ENCODE assay signal across 27 cellular contexts in the genomic region with DNA sequence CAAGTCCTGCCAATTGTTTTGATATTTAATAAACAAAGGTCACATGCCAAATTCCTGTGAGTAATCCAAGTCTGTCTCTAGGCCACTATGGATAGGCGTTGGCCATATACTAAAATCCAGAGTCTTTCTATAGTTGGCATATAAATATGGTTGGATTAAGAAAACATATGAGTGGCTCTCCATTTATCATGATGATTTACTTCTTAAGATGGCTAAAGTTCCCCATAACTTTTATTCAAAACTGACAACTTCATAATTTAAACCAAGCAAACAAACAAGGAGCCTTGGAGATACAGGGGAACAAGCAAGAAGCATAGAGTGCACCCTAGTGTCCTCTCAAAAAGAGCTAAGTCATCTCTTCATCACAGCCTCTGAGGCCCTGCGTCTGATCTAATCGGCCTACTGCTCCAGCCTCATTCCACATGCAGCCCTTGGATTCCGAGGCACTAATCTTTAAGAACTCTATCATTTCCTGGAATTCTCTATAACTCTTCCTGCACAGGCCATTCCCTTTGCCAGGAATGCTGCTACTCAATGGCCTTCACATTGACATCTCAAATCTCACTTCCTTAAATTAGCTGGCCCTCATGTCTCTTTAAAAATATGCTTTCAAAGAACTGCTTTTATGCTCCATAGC. TPM values are rescaled to one million over a fixed set of nuclear protein-coding genes. Genes with fewer than 3 reads are reported as not detected.
DNase-seq lines count a peak whose midpoint lies in the region; ATAC-seq and TF ChIP-seq lines count a peak whose summit lies in the region.
"Had no signal": no experiment of that assay in that cellular context is flagged by ENCODE, and none has a peak within 500 bp of the region (broad histone marks: within the 10 kb centered on the region; RNA-seq: fewer than 3 reads in every experiment).

No MANE protein-coding gene starts in this region.

- H3K27ac Mint-ChIP-seq in activated naive CD8-positive, alpha-beta T cell treated with anti-CD3 and anti-CD28 coated beads, Interleukin-2, amount 50 U/mL, for 24 hours, result no peak overlapping the region
- H3K27ac Mint-ChIP-seq: activated CD8-positive, alpha-beta T cell treated with anti-CD3 and anti-CD28 coated beads for 36 hours; activated T-helper 2 cell treated with anti-CD3 and anti-CD28 coated beads, Interferon-gamma antibody, Interleukin-2, Interleukin-4, amounts not matched to agents 10 μg/mL and 5 μg/mL and 100 μg/mL, durations not matched to agents 14 hours and 24 hours and 36 hours had no signal

- H3K4me2 ChIP-seq in OCI-LY3 (ENCODE audit: low read length) (no peak overlapping the region), mesendoderm (ENCODE audit: low read length) (no peak overlapping the region)
- H3K4me2 ChIP-seq: BLaER1 had no signal

- H3K18ac ChIP-seq in mesendoderm (ENCODE audit: low read length), result no peak overlapping the region

- H3K27ac ChIP-seq in A673 (ENCODE audit: low read depth, low read length, poor library complexity, severe bottlenecking) (no peak overlapping the region), OCI-LY3 (ENCODE audit: low read length) (no peak overlapping the region), mesendoderm (ENCODE audit: low read depth, low read length) (no peak overlapping the region)
- H3K27ac ChIP-seq: BLaER1, brain microvascular endothelial cell, prostate gland, sigmoid colon, tibial artery had no signal

- H3K27me3 Mint-ChIP-seq in activated naive CD8-positive, alpha-beta T cell treated with anti-CD3 and anti-CD28 coated beads, Interleukin-2, amount 50 U/mL, for 24 hours, result no peaks in the 10 kb centered on the region
- H3K27me3 Mint-ChIP-seq: activated CD8-positive, alpha-beta T cell treated with anti-CD3 and anti-CD28 coated beads for 36 hours; naive B cell had no signal

- H3K27me3 ChIP-seq in A673 (replicated peaks; ENCODE audit: insufficient read depth, low read depth, low read length, poor library complexity), result no peaks in the 10 kb centered on the region
- H3K27me3 ChIP-seq in OCI-LY3 (ENCODE audit: low read depth, low read length), result no peaks in the 10 kb centered on the region
- no peaks in the 10 kb centered on the region for H3K27me3 ChIP-seq in mesendoderm (ENCODE audit: insufficient read depth, low read length, poor library complexity)
- H3K27me3 ChIP-seq: BLaER1, brain microvascular endothelial cell, sigmoid colon, tibial artery had no signal

- H3K36me3 Mint-ChIP-seq in activated naive CD8-positive, alpha-beta T cell treated with anti-CD3 and anti-CD28 coated beads, Interleukin-2, amount 50 U/mL, for 24 hours (ENCODE audit: low read depth), result peaks cover 6% of the 10 kb centered on the region

- H3K23ac ChIP-seq in mesendoderm (ENCODE audit: low read length), result no peak overlapping the region

- no peak overlapping the region for H3K56ac ChIP-seq in mesendoderm (ENCODE audit: low read length)

- H2BK5ac ChIP-seq in mesendoderm (ENCODE audit: low read length), result no peak overlapping the region

- H3K4me1 ChIP-seq in A673 (ENCODE audit: insufficient read depth, low read length, poor library complexity, severe bottlenecking) (no peaks in the 10 kb centered on the region), OCI-LY3 (ENCODE audit: low read length) (peaks cover 7% of the 10 kb centered on the region; the same call in 1 of the 2 replicates), mesendoderm (ENCODE audit: control insufficient read depth, low read depth, low read length) (no peaks in the 10 kb centered on the region)
- H3K4me1 ChIP-seq: BLaER1, prostate gland, sigmoid colon, tibial artery had no signal

- H3K9me3 ChIP-seq in A673 (ENCODE audit: low read depth, low read length, poor library complexity, severe bottlenecking), result no peaks in the 10 kb centered on the region
- no peaks in the 10 kb centered on the region for H3K9me3 ChIP-seq in OCI-LY3 (ENCODE audit: insufficient read depth, low read length)
- H3K9me3 ChIP-seq: BLaER1, prostate gland, sigmoid colon, tibial artery had no signal

- H4K8ac ChIP-seq in mesendoderm (ENCODE audit: low read depth, low read length), result no peak overlapping the region

- DNase-seq in A673 (ENCODE audit: low spot score), result peak; percentile 10
- DNase-seq in fibroblast of pulmonary artery (ENCODE audit: low read depth), result peak; percentile 67
- peak; percentile 61 for DNase-seq in mesendoderm
- DNase-seq in NCI-H1105 treated with DMSO at 0.1 percent for 48 hours (lab: John Stamatoyannopoulos, UW), result no peak
- no peak for DNase-seq in activated naive CD8-positive, alpha-beta T cell treated with anti-CD3 and anti-CD28 coated beads, Interleukin-2, amount 50 U/mL, for 24 hours
- DNase-seq: activated CD8-positive, alpha-beta T cell treated with anti-CD3 and anti-CD28 coated beads for 36 hours; activated naive CD4-positive, alpha-beta T cell treated with anti-CD3 and anti-CD28 coated beads, Interleukin-2, amount 50 U/mL, for 16 hours; amniotic stem cell; brain microvascular endothelial cell; DMS153; hypothalamus; IMR-90; islet precursor cell; midbrain; naive B cell; NCI-H1694; sigmoid colon; stimulated activated CD4-positive, alpha-beta T cell treated with anti-CD3 and anti-CD28 coated beads, Interleukin-4, amount 100 ng/mL, for 1 hour; T-helper 2 cell; tibial artery had no signal

- H3K4ac ChIP-seq in mesendoderm (ENCODE audit: low read depth, low read length), result no peak overlapping the region

- no peak overlapping the region for H2BK120ac ChIP-seq in mesendoderm (ENCODE audit: low read depth, low read length)

- H4K20me1 ChIP-seq in OCI-LY3 (ENCODE audit: insufficient read depth, low read length), result no peaks in the 10 kb centered on the region
- H4K20me1 ChIP-seq: BLaER1 had no signal

- H3K9ac ChIP-seq in OCI-LY3 (ENCODE audit: low read length) (no peak overlapping the region), mesendoderm (ENCODE audit: low read length) (no peak overlapping the region)
- H3K9ac ChIP-seq: BLaER1 had no signal

- H3K4me3 Mint-ChIP-seq in activated naive CD8-positive, alpha-beta T cell treated with anti-CD3 and anti-CD28 coated beads, Interleukin-2, amount 50 U/mL, for 24 hours, result no peak overlapping the region
- H3K4me3 Mint-ChIP-seq: activated CD8-positive, alpha-beta T cell treated with anti-CD3 and anti-CD28 coated beads for 36 hours; naive B cell had no signal

- no TSS peak for BruUV-seq in A673 (replicated peaks; lab: Mats Ljungman, UMichigan)

- H2BK15ac ChIP-seq in mesendoderm (replicated peaks; ENCODE audit: low read depth), result no peak overlapping the region

- intact Hi-C loops in A673 (cut with micrococcal nuclease; ENCODE audit: unreplicated experiment), result no loop called here

- CTCF ChIA-PET in A673 (lab: Charles Lee), result no interaction called here

- no peaks in the 10 kb centered on the region for H3K36me3 ChIP-seq in A673 (ENCODE audit: insufficient read depth, low read length, poor library complexity, severe bottlenecking)
- no peaks in the 10 kb centered on the region for H3K36me3 ChIP-seq in OCI-LY3 (replicated peaks; ENCODE audit: low read depth, low read length)
- H3K36me3 ChIP-seq in mesendoderm (ENCODE audit: control insufficient read depth, insufficient read depth, low read length), result no peaks in the 10 kb centered on the region
- H3K36me3 ChIP-seq: prostate gland had no signal

- H2AFZ ChIP-seq in OCI-LY3 (ENCODE audit: low read depth, low read length), result no peak overlapping the region

- H4K5ac ChIP-seq in mesendoderm (ENCODE audit: low read length), result no peak overlapping the region

- TF ChIP-seq CTCF in A673 (conservative IDR thresholded peaks at IDR 0.05; ENCODE audit: low read depth, low read length), result no peak
- TF ChIP-seq CTCF in OCI-LY3 (IDR thresholded peaks at IDR 0.05; ENCODE audit: low read depth, low read length), result 0 out of 2 replicates have a peak, but pooled peaks have one; percentile 16
- TF ChIP-seq CTCF in fibroblast of pulmonary artery (IDR thresholded peaks at IDR 0.05; ENCODE audit: low read length, missing control alignments), result peak; percentile 4

- no peak for ATAC-seq in GM21447 (IDR thresholded peaks at IDR 0.05; ENCODE audit: unreplicated experiment)
- no peak for ATAC-seq in activated naive CD8-positive, alpha-beta T cell treated with anti-CD3 and anti-CD28 coated beads, Interleukin-2, amount 50 U/mL, for 24 hours
- ATAC-seq in HG03097 (IDR thresholded peaks at IDR 0.05; ENCODE audit: low FRiP score, unreplicated experiment), result no peak
- ATAC-seq: activated CD8-positive, alpha-beta T cell treated with anti-CD3 and anti-CD28 coated beads for 36 hours; HCT116 had no signal

- H3K79me1 ChIP-seq in mesendoderm (ENCODE audit: low read length), result no peaks in the 10 kb centered on the region

- no CpG with 5 or more reads among the region's 4 CpGs for WGBS in mesendoderm (ENCODE audit: extremely low coverage, insufficient coverage, low lambda C conversion rate)

- no peak overlapping the region for H2AK5ac ChIP-seq in mesendoderm (ENCODE audit: low read length)

- H3K4me1 Mint-ChIP-seq in activated naive CD8-positive, alpha-beta T cell treated with anti-CD3 and anti-CD28 coated beads, Interleukin-2, amount 50 U/mL, for 24 hours, result no peaks in the 10 kb centered on the region

- POLR2A ChIA-PET in A673 (lab: Charles Lee; ENCODE audit: low non-redundant PET), result no interaction called here

- no peak overlapping the region for H3K4me3 ChIP-seq in A673 (ENCODE audit: low read depth, low read length, poor library complexity, severe bottlenecking)
- no peak overlapping the region for H3K4me3 ChIP-seq in OCI-LY3 (ENCODE audit: low read length)
- no peak overlapping the region for H3K4me3 ChIP-seq in fibroblast of pulmonary artery (replicated peaks; ENCODE audit: low read depth, low read length)
- H3K4me3 ChIP-seq in mesendoderm (ENCODE audit: low read length), result no peak overlapping the region
- H3K4me3 ChIP-seq: BLaER1, prostate gland, sigmoid colon, tibial artery had no signal

- no peaks in the 10 kb centered on the region for H3K79me2 ChIP-seq in OCI-LY3 (ENCODE audit: low read length)
- no peaks in the 10 kb centered on the region for H3K79me2 ChIP-seq in mesendoderm (ENCODE audit: control insufficient read depth, insufficient read depth, low read length)

- H3K9me3 Mint-ChIP-seq in activated naive CD8-positive, alpha-beta T cell treated with anti-CD3 and anti-CD28 coated beads, Interleukin-2, amount 50 U/mL, for 24 hours, result no peaks in the 10 kb centered on the region
- H3K9me3 Mint-ChIP-seq: activated CD8-positive, alpha-beta T cell treated with anti-CD3 and anti-CD28 coated beads for 36 hours; activated T-helper 2 cell treated with anti-CD3 and anti-CD28 coated beads, Interferon-gamma antibody, Interleukin-2, Interleukin-4, amounts not matched to agents 10 μg/mL and 5 μg/mL and 100 μg/mL, durations not matched to agents 14 hours and 24 hours and 36 hours; naive B cell had no signal

RNA-seq across cellular contexts. Expression of a gene that starts 32.8 kb away (rescaled TPM):
- 43.4 and 45.7 TPM in 2 replicates for total RNA-seq in A673 (2021)
- polyA plus RNA-seq in mesendoderm (2013, experiment 1 of 2), result 1.8 TPM
- polyA plus RNA-seq in mesendoderm (2013, experiment 2 of 2), result 2.1 TPM

RNA-seq across cellular contexts. Expression of a gene that starts 36.9 kb away (rescaled TPM):
- 19.2 and 19.5 TPM in 2 replicates for total RNA-seq in A673 (2021)
- 7.8 TPM for polyA plus RNA-seq in mesendoderm (2013, experiment 1 of 2)
- polyA plus RNA-seq in mesendoderm (2013, experiment 2 of 2), result 8.3 TPM

Comparison
In these comparisons a context has a peak if more than half of its experiments do, and no peak if none do; other contexts are left out.
1. DNase-seq: peak in A673 (single experiment), fibroblast of pulmonary artery (single experiment) and mesendoderm (single experiment); none in NCI-H1105 treated with DMSO at 0.1 percent for 48 hours (single experiment) and activated naive CD8-positive, alpha-beta T cell treated with anti-CD3 and anti-CD28 coated beads, Interleukin-2, amount 50 U/mL, for 24 hours (single experiment).